Comparison of ENCODE assay signal across 10 cellular contexts in genomic region chr17:3916013-3916696, GRCh38. TPM values are rescaled to one million over a fixed set of nuclear protein-coding genes. Genes with fewer than 3 reads are reported as not detected.
A peak's percentile ranks its signal among the peaks of the same experiment; 100 is the strongest.
DNase-seq lines count a peak whose midpoint lies in the region; ATAC-seq and TF ChIP-seq lines count a peak whose summit lies in the region.
"Had no signal": no experiment of that assay in that cellular context is flagged by ENCODE, and none has a peak within 500 bp of the region (broad histone marks: within the 10 kb centered on the region; RNA-seq: fewer than 3 reads in every experiment).

TSS of gene P2RX1 (minus strand) at chr17:3916465. CDS start at chr17:3916225, 240 bp downstream.

- H3K27me3 Mint-ChIP-seq in dendritic cell treated with granulocyte-macrophage colony-stimulating factor and Interleukin-4, amounts not matched to agents 40 ng/mL and 50 ng/mL, for 4 days: peaks cover 2% of the 10 kb centered on the region

- H3K79me2 ChIP-seq in mammary epithelial cell (ENCODE audit: insufficient read depth, low read length): no peaks in the 10 kb centered on the region

- H3K9me3 ChIP-seq in mammary epithelial cell (replicated peaks; ENCODE audit: insufficient read depth, low read length): no peaks in the 10 kb centered on the region
- H3K9me3 ChIP-seq: adrenal gland had no signal

- H3K36me3 ChIP-seq in mammary epithelial cell (ENCODE audit: insufficient read depth, low read length): no peaks in the 10 kb centered on the region
- H3K36me3 ChIP-seq: adrenal gland had no signal

- H3K4me3 ChIP-seq in GM12875 (ENCODE audit: low read depth, low read length) (peak within 1 kb of the TSS; percentile 46), mammary epithelial cell (replicated peaks in 1 of 3; ENCODE audit: insufficient read depth in 1 of 3, low read depth in 2 of 3, low read length in 3 of 3) (no peak within 1 kb of the TSS)
- H3K4me3 ChIP-seq: adrenal gland had no signal

- intact Hi-C loops in dendritic cell treated with granulocyte-macrophage colony-stimulating factor and Interleukin-4, amounts not matched to agents 40 ng/mL and 50 ng/mL, for 4 days (cut with micrococcal nuclease): no loop called here
- intact Hi-C loops in sciatic nerve (cut with DNase I): no loop called here
- intact Hi-C loops in mammary epithelial cell (cut with micrococcal nuclease): no loop called here

- H3K9ac ChIP-seq in mammary epithelial cell (ENCODE audit: insufficient read depth, low read length): no peak within 1 kb of the TSS

- in situ Hi-C loops in mammary epithelial cell (cut with MboI; ENCODE audit: low sequenced_read_pairs in 2 of 2): no loop called here

- H3K9me3 Mint-ChIP-seq in dendritic cell treated with granulocyte-macrophage colony-stimulating factor and Interleukin-4, amounts not matched to agents 40 ng/mL and 50 ng/mL, for 4 days: no peaks in the 10 kb centered on the region

- CTCF ChIA-PET in mammary epithelial cell (lab: Charles Lee; ENCODE audit: low non-redundant PET): no interaction called here

- peaks cover 12% of the 10 kb centered on the region for H3K36me3 Mint-ChIP-seq in dendritic cell treated with granulocyte-macrophage colony-stimulating factor and Interleukin-4, amounts not matched to agents 40 ng/mL and 50 ng/mL, for 4 days (ENCODE audit: low read depth)

- H3K27ac ChIP-seq in mammary epithelial cell (ENCODE audit: insufficient read depth, low read depth, low read length): no peak within 1 kb of the TSS

- WGBS in mammary epithelial cell (ENCODE audit: low coverage, missing lambda C conversion rate): 88% methylated on average over 10 of the region's 27 CpGs

- dilution Hi-C loops in mammary epithelial cell (cut with HindIII; ENCODE audit: low sequenced_read_pairs): no loop called here

- no peak within 1 kb of the TSS for H3K4me2 ChIP-seq in mammary epithelial cell (ENCODE audit: insufficient read depth, low read depth, low read length)

- peak; percentile 50 for ATAC-seq in sciatic nerve
- no peak for ATAC-seq in HG02840 (IDR thresholded peaks at IDR 0.05; ENCODE audit: low FRiP score, unreplicated experiment)

- no peak within 1 kb of the TSS for H2AFZ ChIP-seq in mammary epithelial cell (ENCODE audit: low read depth, low read length)

- peaks cover 69% of the 10 kb centered on the region for H3K4me1 Mint-ChIP-seq in dendritic cell treated with granulocyte-macrophage colony-stimulating factor and Interleukin-4, amounts not matched to agents 40 ng/mL and 50 ng/mL, for 4 days (ENCODE audit: low read depth)

- H3K4me1 ChIP-seq in mammary epithelial cell (ENCODE audit: insufficient read depth, low read length): no peaks in the 10 kb centered on the region

- TF ChIP-seq CTCF in GM12875 (IDR thresholded peaks at IDR 0.05; ENCODE audit: borderline replicate concordance, insufficient read depth, low read depth, low read length) (no peak), mammary epithelial cell (conservative IDR thresholded peaks at IDR 0.05 in 1 of 2, IDR thresholded peaks at IDR 0.05 in 1 of 2; ENCODE audit: extremely low read depth in 1 of 2, insufficient read depth in 1 of 2, low read depth in 1 of 2, low read length in 2 of 2) (no peak)

- peak within 1 kb of the TSS; percentile 92 for H3K27ac Mint-ChIP-seq in dendritic cell treated with granulocyte-macrophage colony-stimulating factor and Interleukin-4, amounts not matched to agents 40 ng/mL and 50 ng/mL, for 4 days

- H4K20me1 ChIP-seq in mammary epithelial cell (ENCODE audit: insufficient read depth, low read length): no peaks in the 10 kb centered on the region

- peak within 1 kb of the TSS; percentile 82 for H3K4me3 Mint-ChIP-seq in dendritic cell treated with granulocyte-macrophage colony-stimulating factor and Interleukin-4, amounts not matched to agents 40 ng/mL and 50 ng/mL, for 4 days

- no TSS peak for BruUV-seq in mammary epithelial cell (replicated peaks; lab: Mats Ljungman, UMichigan)

- DNase-seq in RPMI8226 (peak; percentile 34), sciatic nerve (ENCODE audit: low spot score) (no peak), AG08395 (ENCODE audit: low spot score) (no peak), HT-29 (ENCODE audit: low spot score) (no peak), mammary epithelial cell (no peak)
- DNase-seq: NCI-H2029 treated with DMSO at 0.1 percent for 48 hours had no signal

- no peaks in the 10 kb centered on the region for H3K27me3 ChIP-seq in mammary epithelial cell (ENCODE audit: insufficient read depth, low read length)
- H3K27me3 ChIP-seq: adrenal gland had no signal

RNA-seq across cellular contexts. Expression of gene P2RX1, which starts in this region (rescaled TPM):
- total RNA-seq in sciatic nerve: 7.3 TPM
- 0.03 TPM in 1 of 2 replicates, not detected in the other for total RNA-seq in HT-29 (2014; rRNA removed; shearing (Covaris generic))
- total RNA-seq in mammary epithelial cell: not detected
- polyA plus RNA-seq in mammary epithelial cell: not detected
- not detected for polyA minus RNA-seq in mammary epithelial cell
